ENCODE assay signal across 24 cellular contexts in genomic region chr4:37584530-37585060, GRCh38.
"Had no signal": no experiment of that assay in that cellular context is flagged by ENCODE, and none has a peak within 500 bp of the region (broad histone marks: within the 10 kb centered on the region; RNA-seq: fewer than 3 reads in every experiment).

No MANE protein-coding gene starts in this region.

- ATAC-seq: activated naive CD4-positive, alpha-beta T cell treated with anti-CD3 and anti-CD28 coated beads, Interleukin-2, amount 50 U/mL, for 72 hours; activated T-helper 17 cell treated with anti-CD3 and anti-CD28 coated beads, Interleukin-2, amount 50 U/mL, for 72 hours; gastroesophageal sphincter; naive thymus-derived CD4-positive, alpha-beta T cell; stimulated activated effector memory CD8-positive, alpha-beta T cell treated with anti-CD3 and anti-CD28 coated beads, Interleukin-12 subunit alpha, Interleukin-12 subunit beta, amount 100 ng/mL, for 72 hours; stimulated activated naive CD8-positive, alpha-beta T cell treated with anti-CD3 and anti-CD28 coated beads, Interleukin-15, amount 100 ng/mL, for 72 hours had no signal

- H3K27ac ChIP-seq: adrenal gland, ascending aorta, brain microvascular endothelial cell, epithelial cell of prostate, gastroesophageal sphincter, neural progenitor cell, prostate gland, right atrium auricular region, vagina had no signal

- H3K36me3 ChIP-seq: adrenal gland, ascending aorta, brain microvascular endothelial cell, neural progenitor cell, prostate gland, right atrium auricular region, vagina had no signal

- H3K9ac ChIP-seq: neural progenitor cell had no signal

- H3K4me2 ChIP-seq: neural progenitor cell had no signal

- H3K36me3 Mint-ChIP-seq: stimulated activated effector memory CD8-positive, alpha-beta T cell treated with anti-CD3 and anti-CD28 coated beads, Interleukin-12 subunit alpha, Interleukin-12 subunit beta, amount 100 ng/mL, for 72 hours had no signal

- H3K9me3 ChIP-seq: adrenal gland, prostate gland, vagina had no signal

- H2AFZ ChIP-seq: neural progenitor cell had no signal

- H3K27me3 ChIP-seq: adrenal gland, ascending aorta, brain microvascular endothelial cell, gastroesophageal sphincter, neural progenitor cell, right atrium auricular region, vagina had no signal

- H3K4me1 Mint-ChIP-seq: endodermal cell; neural progenitor cell; stimulated activated effector memory CD8-positive, alpha-beta T cell treated with anti-CD3 and anti-CD28 coated beads, Interleukin-12 subunit alpha, Interleukin-12 subunit beta, amount 100 ng/mL, for 72 hours had no signal

- DNase-seq: activated CD4-positive, alpha-beta T cell treated with anti-CD3 and anti-CD28 coated beads for 1 hour; activated CD8-positive, alpha-beta memory T cell treated with anti-CD3 and anti-CD28 coated beads for 24 hours; activated CD8-positive, alpha-beta memory T cell treated with anti-CD3 and anti-CD28 coated beads, Interleukin-2, amount 50 U/mL, for 4 hours; activated T-cell treated with anti-CD3 and anti-CD28 coated beads, Interleukin-2, amount 50 U/mL, for 24 hours; adrenal gland; brain microvascular endothelial cell; central memory CD4-positive, alpha-beta T cell; endodermal cell; head of caudate nucleus; naive thymus-derived CD4-positive, alpha-beta T cell; stimulated activated CD4-positive, alpha-beta T cell treated with anti-CD3 and anti-CD28 coated beads, Interleukin-1b, Interleukin-23, amount 100 ng/mL, for 48 hours; stimulated activated naive CD8-positive, alpha-beta T cell treated with anti-CD3 and anti-CD28 coated beads, Interleukin-15, amount 100 ng/mL, for 72 hours; T-helper 1 cell had no signal

- H3K9me3 Mint-ChIP-seq: endodermal cell had no signal

- H3K4me1 ChIP-seq: adrenal gland, ascending aorta, gastroesophageal sphincter, neural progenitor cell, prostate gland, right atrium auricular region, vagina had no signal

- H3K27ac Mint-ChIP-seq: activated naive CD4-positive, alpha-beta T cell treated with anti-CD3 and anti-CD28 coated beads, Interleukin-2, amount 50 U/mL, for 72 hours; activated T-cell treated with anti-CD3 and anti-CD28 coated beads, Interleukin-2, amount 50 U/mL, for 24 hours; activated T-helper 17 cell treated with anti-CD3 and anti-CD28 coated beads, Interleukin-2, amount 50 U/mL, for 72 hours; endodermal cell; stimulated activated effector memory CD8-positive, alpha-beta T cell treated with anti-CD3 and anti-CD28 coated beads, Interleukin-12 subunit alpha, Interleukin-12 subunit beta, amount 100 ng/mL, for 72 hours; stimulated activated naive CD8-positive, alpha-beta T cell treated with anti-CD3 and anti-CD28 coated beads, Interleukin-15, amount 100 ng/mL, for 72 hours had no signal

- FAIRE-seq: islet of Langerhans had no signal

- H3K4me3 Mint-ChIP-seq: activated T-cell treated with anti-CD3 and anti-CD28 coated beads, Interleukin-2, amount 50 U/mL, for 24 hours; activated T-helper 17 cell treated with anti-CD3 and anti-CD28 coated beads, Interleukin-2, amount 50 U/mL, for 72 hours; endodermal cell; neural progenitor cell; stimulated activated effector memory CD8-positive, alpha-beta T cell treated with anti-CD3 and anti-CD28 coated beads, Interleukin-12 subunit alpha, Interleukin-12 subunit beta, amount 100 ng/mL, for 72 hours; stimulated activated naive CD8-positive, alpha-beta T cell treated with anti-CD3 and anti-CD28 coated beads, Interleukin-15, amount 100 ng/mL, for 72 hours had no signal

- H3K4me3 ChIP-seq: adrenal gland, ascending aorta, gastroesophageal sphincter, neural progenitor cell, prostate gland, right atrium auricular region, vagina had no signal
